ENCODE assay signal across 7 cellular contexts in genomic region chr11:3571752-3572151, GRCh38.
DNase-seq lines count a peak whose midpoint lies in the region; ATAC-seq and TF ChIP-seq lines count a peak whose summit lies in the region.
"Not testable (repeated sequence)": the region's sequence is repeated elsewhere in the genome, so short reads cannot be mapped to it uniquely, and the experiment has no call there.

No MANE protein-coding gene starts in this region.

- 85% methylated on average over 2 of the region's 2 CpGs for WGBS in hepatocyte (ENCODE audit: low lambda C conversion rate, missing lambda C conversion rate)
- WGBS in prostate gland = 74% methylated on average over 2 of the region's 2 CpGs
- WGBS in stomach, 5 donors = 38 to 75% (median 43%) methylated on average over 2 of the region's 2 CpGs

- peak; percentile 98 for ATAC-seq in mucosa of descending colon

- H3K4me2 ChIP-seq in hepatocyte = peak overlapping the region; percentile 67

- H3K4me3 ChIP-seq in LNCaP clone FGC (ENCODE audit: low read depth, low read length); colonic mucosa; hepatocyte; mucosa of descending colon; prostate gland: not testable (repeated sequence)
- H3K4me3 ChIP-seq in mucosa of rectum (ENCODE audit: low read length in 2 of 2) = peak overlapping the region in 1 of 2 donors; percentile 53
- H3K4me3 ChIP-seq in stomach = peak overlapping the region in 1 of 4 donors; percentile 6

- TF ChIP-seq CTCF in LNCaP clone FGC (IDR thresholded peaks at IDR 0.05; ENCODE audit: control insufficient read depth, extremely low read depth, insufficient read depth); colonic mucosa (IDR thresholded peaks at IDR 0.05); hepatocyte (IDR thresholded peaks at IDR 0.05; ENCODE audit: poor library complexity); mucosa of descending colon (IDR thresholded peaks at IDR 0.05); prostate gland (IDR thresholded peaks at IDR 0.05); stomach (IDR thresholded peaks at IDR 0.05): not testable (repeated sequence)

- H3K9ac ChIP-seq in colonic mucosa (ENCODE audit: low read depth in 2 of 2, low read length in 2 of 2) (peak overlapping the region in 1 of 2 donors; percentile 26), mucosa of rectum (ENCODE audit: low read depth in 1 of 2, low read length in 2 of 2) (peak overlapping the region in 1 of 2 donors; percentile 66)

- not testable (repeated sequence) for H3K27me3 ChIP-seq in colonic mucosa; hepatocyte; mucosa of rectum (ENCODE audit: control insufficient read depth in 2 of 2, insufficient read depth in 2 of 2, low read length in 2 of 2); prostate gland (replicated peaks; ENCODE audit: insufficient read depth); stomach

- intact Hi-C loops in colonic mucosa (cut with DNase I); mucosa of descending colon (cut with DNase I, micrococcal nuclease); prostate gland (cut with DNase I); stomach (cut with DNase I; ENCODE audit: low total_unique reads): not testable (repeated sequence)

- not testable (repeated sequence) for H4K20me1 ChIP-seq in hepatocyte (ENCODE audit: insufficient read depth, poor library complexity, severe bottlenecking)

- H3K27ac ChIP-seq in colonic mucosa (peak overlapping the region; percentile 82), hepatocyte (peak overlapping the region; percentile 82), mucosa of rectum (ENCODE audit: low read depth in 2 of 2, low read length in 2 of 2) (peak overlapping the region; percentile 80 to 86), prostate gland (peak overlapping the region; percentile 54 to 57), stomach (peak overlapping the region; percentile 60 to 87 (median 67))

- TF ChIP-seq POLR2A in prostate gland (IDR thresholded peaks at IDR 0.05); stomach (IDR thresholded peaks at IDR 0.05): not testable (repeated sequence)

- not testable (repeated sequence) for H3K9me2 ChIP-seq in hepatocyte (replicated peaks; ENCODE audit: insufficient read depth)

- DNase-seq in LNCaP clone FGC (ENCODE audit: low read depth) (peak; percentile 14), colonic mucosa (peak; percentile 75), hepatocyte (ENCODE audit: low spot score) (peak; percentile 23), mucosa of descending colon (peak; percentile 60 to 76 (median 67)), prostate gland (ENCODE audit: low spot score) (peak; percentile 43), stomach (peak; percentile 71)

- not testable (repeated sequence) for TF ChIP-seq EP300 in stomach (IDR thresholded peaks at IDR 0.05)

- peaks cover 24% of the 10 kb centered on the region for H3K79me2 ChIP-seq in hepatocyte

- not testable (repeated sequence) for H2AFZ ChIP-seq in hepatocyte

- H3K4me1 ChIP-seq in colonic mucosa; hepatocyte (ENCODE audit: insufficient read depth); mucosa of descending colon (ENCODE audit: low read depth); prostate gland (replicated peaks); stomach: not testable (repeated sequence)
- H3K4me1 ChIP-seq in mucosa of rectum (ENCODE audit: control insufficient read depth in 2 of 2, insufficient read depth in 2 of 2, low read length in 2 of 2) = peaks cover 0 to 12% of the 10 kb centered on the region in 2 donors

- H3K36me3 ChIP-seq in colonic mucosa; hepatocyte (replicated peaks; ENCODE audit: insufficient read depth, low read depth); mucosa of descending colon (ENCODE audit: low read depth); mucosa of rectum (ENCODE audit: control insufficient read depth in 2 of 2, insufficient read depth in 2 of 2, low read length in 2 of 2); prostate gland; stomach: not testable (repeated sequence)

- not testable (repeated sequence) for H3K9me3 ChIP-seq in colonic mucosa; hepatocyte (ENCODE audit: low read depth); mucosa of descending colon; mucosa of rectum (ENCODE audit: control insufficient read depth in 2 of 2, low read length in 2 of 2); prostate gland; stomach

Comparison
In these comparisons a context has a peak if more than half of its experiments do, and no peak if none do; other contexts are left out.
1. DNase-seq: peak in every context shown above with its lines; median percentile 75 in colonic mucosa; 71 in stomach; 67 in mucosa of descending colon; 43 in prostate gland; 23 in hepatocyte; 14 in LNCaP clone FGC.